12 cellular contexts compared by ENCODE assay signal in genomic region chr10:79223346-79224048, GRCh38.
DNase-seq lines count a peak whose midpoint lies in the region; ATAC-seq and TF ChIP-seq lines count a peak whose summit lies in the region.
"Had no signal": no experiment of that assay in that cellular context is flagged by ENCODE, and none has a peak within 500 bp of the region (broad histone marks: within the 10 kb centered on the region; RNA-seq: fewer than 3 reads in every experiment).

No MANE protein-coding gene starts in this region.

- no peaks in the 10 kb centered on the region for H3K9me3 ChIP-seq in T-helper 17 cell (ENCODE audit: control insufficient read depth, low read length, poor library complexity, severe bottlenecking)

- ATAC-seq in T-helper 17 cell = no peak
- ATAC-seq in GM18505 (IDR thresholded peaks at IDR 0.05; ENCODE audit: unreplicated experiment) = no peak
- ATAC-seq in GM18519 (IDR thresholded peaks at IDR 0.05; ENCODE audit: low FRiP score, unreplicated experiment) = no peak

- peak overlapping the region; percentile 67 for H3K27ac ChIP-seq in temporal lobe (ENCODE audit: low read depth, low read length)

- DNase-seq in T-helper 17 cell (no peak), glomerular endothelial cell (ENCODE audit: extremely low read depth, low read depth, low spot score) (peak; percentile 47), mucosa of gallbladder (ENCODE audit: low spot score) (peak; percentile 76), T-helper 1 cell (no peak), HuH-7.5 (ENCODE audit: low spot score) (no peak)
- DNase-seq: NCI-H524; stimulated activated CD4-positive, alpha-beta T cell treated with anti-CD3 and anti-CD28 coated beads, Interleukin-4, amount 100 ng/mL, for 4 hours; T1000 had no signal

- TF ChIP-seq POLR2A in GM18505 (IDR thresholded peaks at IDR 0.05; ENCODE audit: borderline replicate concordance, extremely low read depth, insufficient read depth, insufficient read length) = no peak

- peaks cover 10% of the 10 kb centered on the region for H3K36me3 Mint-ChIP-seq in T-helper 17 cell (ENCODE audit: low read depth)

- no peaks in the 10 kb centered on the region for H3K27me3 Mint-ChIP-seq in T-helper 17 cell
- H3K27me3 Mint-ChIP-seq: activated naive CD4-positive, alpha-beta T cell treated with anti-CD3 and anti-CD28 coated beads, Interleukin-2, amount 50 U/mL, for 24 hours had no signal

- H3K27ac Mint-ChIP-seq in T-helper 17 cell = peak overlapping the region; percentile 1
- H3K27ac Mint-ChIP-seq: activated naive CD4-positive, alpha-beta T cell treated with anti-CD3 and anti-CD28 coated beads, Interleukin-2, amount 50 U/mL, for 24 hours had no signal

- H3K4me1 Mint-ChIP-seq in T-helper 17 cell = peaks cover 13% of the 10 kb centered on the region
- H3K4me1 Mint-ChIP-seq: activated naive CD4-positive, alpha-beta T cell treated with anti-CD3 and anti-CD28 coated beads, Interleukin-2, amount 50 U/mL, for 24 hours had no signal

- no peak overlapping the region for H3K4me3 Mint-ChIP-seq in T-helper 17 cell
- H3K4me3 Mint-ChIP-seq: activated naive CD4-positive, alpha-beta T cell treated with anti-CD3 and anti-CD28 coated beads, Interleukin-2, amount 50 U/mL, for 24 hours had no signal

Comparison
In these comparisons a context has a peak if more than half of its experiments do, and no peak if none do; other contexts are left out.
1. DNase-seq: peak in glomerular endothelial cell (single experiment) and mucosa of gallbladder (single experiment); none in T-helper 17 cell (0 of 3), T-helper 1 cell (0 of 5) and HuH-7.5 (single experiment).